In the genomic region with DNA sequence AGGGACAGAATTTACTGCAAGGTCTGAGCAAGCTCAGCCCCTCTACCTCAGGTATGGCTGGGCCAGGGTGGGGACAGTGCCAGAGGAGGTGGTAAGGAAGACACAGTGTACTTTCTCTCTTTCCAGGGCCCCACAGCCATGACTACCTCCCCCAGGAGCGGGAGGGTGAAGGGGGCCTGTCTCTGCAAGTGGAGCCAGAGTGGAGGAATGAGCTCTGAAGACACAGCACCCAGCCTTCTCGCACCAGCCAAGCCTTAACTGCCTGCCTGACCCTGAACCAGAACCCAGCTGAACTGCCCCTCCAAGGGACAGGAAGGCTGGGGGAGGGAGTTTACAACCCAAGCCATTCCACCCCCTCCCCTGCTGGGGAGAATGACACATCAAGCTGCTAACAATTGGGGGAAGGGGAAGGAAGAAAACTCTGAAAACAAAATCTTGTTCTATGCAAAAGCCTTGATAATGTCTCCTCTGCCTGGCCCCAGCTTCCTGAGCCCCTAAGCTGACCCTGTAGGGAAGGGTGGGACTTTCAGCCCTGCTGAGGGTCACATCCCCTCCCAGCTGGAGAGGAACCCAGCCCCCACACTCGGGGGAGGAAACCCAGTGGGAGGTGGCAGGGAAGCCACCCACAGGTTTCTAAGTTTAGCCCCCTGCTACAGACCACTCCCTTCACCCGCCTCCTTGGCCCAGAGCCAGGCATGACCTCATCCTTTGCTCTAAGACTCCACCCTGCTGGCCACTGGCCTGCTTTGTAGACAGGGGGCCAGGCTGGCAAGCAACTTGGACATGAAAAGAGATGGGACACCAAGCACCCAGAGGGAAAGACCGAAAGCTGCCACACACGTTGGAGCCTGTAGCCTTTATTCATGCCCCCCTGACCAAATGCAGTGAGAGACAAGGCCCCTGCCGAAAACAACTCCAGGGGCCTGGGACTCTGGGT, we compare ENCODE assay signal across 1 cellular context.
TF ChIP-seq lines count a peak whose summit lies in the region.

No MANE protein-coding gene starts in this region.

TF ChIP-seq in K562, 482 proteins besides CTCF, POLR2A, EP300 and RAD21 (continued from another document and continues in another):
- TF ChIP-seq POLR3A (IDR thresholded peaks at IDR 0.05; ENCODE audit: borderline replicate concordance, extremely low read depth, insufficient read depth, insufficient read length): no peak
- no peak for TF ChIP-seq ZNF551 (CRISPR knock-in tag; IDR thresholded peaks at IDR 0.05)
- TF ChIP-seq MCM5 (IDR thresholded peaks at IDR 0.05; ENCODE audit: low read depth): no peak
- TF ChIP-seq KDM2B (CRISPR knock-in tag; IDR thresholded peaks at IDR 0.05): no peak
- no peak for TF ChIP-seq DDX20 (tag; IDR thresholded peaks at IDR 0.05; ENCODE audit: low read depth)
- no peak for TF ChIP-seq HNRNPLL (IDR thresholded peaks at IDR 0.05; ENCODE audit: low read depth, low read length, poor library complexity, severe bottlenecking)
- TF ChIP-seq CHD1 (IDR thresholded peaks at IDR 0.05; ENCODE audit: low read length): no peak
- TF ChIP-seq CBX3 (IDR thresholded peaks at IDR 0.05; ENCODE audit: borderline replicate concordance in 1 of 2, low read length in 2 of 2): peak in 1 of 2 experiments; percentile 24; a peak in 1 of 3 replicates
- TF ChIP-seq HDAC8 (tag; IDR thresholded peaks at IDR 0.05): no peak
- TF ChIP-seq NCOA6 (IDR thresholded peaks at IDR 0.05): peak; percentile 82
- peak; percentile 96 for TF ChIP-seq GATAD2B (IDR thresholded peaks at IDR 0.05; ENCODE audit: borderline replicate concordance)
- TF ChIP-seq PML (IDR thresholded peaks at IDR 0.05; ENCODE audit: low read length): peak; percentile 30; the same call in 1 of the 2 replicates
- TF ChIP-seq ZNF561 (CRISPR knock-in tag; conservative IDR thresholded peaks at IDR 0.05): no peak
- TF ChIP-seq HDAC3 (IDR thresholded peaks at IDR 0.05; ENCODE audit: borderline replicate concordance, partially characterized antibody): no peak
- TF ChIP-seq ZNF354B (CRISPR knock-in tag; IDR thresholded peaks at IDR 0.05): no peak
- TF ChIP-seq GATAD2A (IDR thresholded peaks at IDR 0.05): peak; percentile 94
- TF ChIP-seq ZNF239 (CRISPR knock-in tag; IDR thresholded peaks at IDR 0.05): no peak; the same call in 1 of the 2 replicates
- TF ChIP-seq, protein P1, sequence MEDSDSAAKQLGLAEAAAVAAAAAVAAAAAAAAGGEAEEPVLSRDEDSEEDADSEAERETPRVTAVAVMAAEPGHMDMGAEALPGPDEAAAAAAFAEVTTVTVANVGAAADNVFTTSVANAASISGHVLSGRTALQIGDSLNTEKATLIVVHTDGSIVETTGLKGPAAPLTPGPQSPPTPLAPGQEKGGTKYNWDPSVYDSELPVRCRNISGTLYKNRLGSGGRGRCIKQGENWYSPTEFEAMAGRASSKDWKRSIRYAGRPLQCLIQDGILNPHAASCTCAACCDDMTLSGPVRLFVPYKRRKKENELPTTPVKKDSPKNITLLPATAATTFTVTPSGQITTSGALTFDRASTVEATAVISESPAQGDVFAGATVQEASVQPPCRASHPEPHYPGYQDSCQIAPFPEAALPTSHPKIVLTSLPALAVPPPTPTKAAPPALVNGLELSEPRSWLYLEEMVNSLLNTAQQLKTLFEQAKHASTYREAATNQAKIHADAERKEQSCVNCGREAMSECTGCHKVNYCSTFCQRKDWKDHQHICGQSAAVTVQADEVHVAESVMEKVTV (CRISPR knock-in tag; IDR thresholded peaks at IDR 0.05): 0 out of 2 replicates have a peak, but pooled peaks have one; percentile 13
- TF ChIP-seq ELF2 (CRISPR knock-in tag; IDR thresholded peaks at IDR 0.05): no peak; the same call in 1 of the 2 replicates
- TF ChIP-seq SPI1 (IDR thresholded peaks at IDR 0.05; ENCODE audit: borderline replicate concordance, low read depth, low read length): peak; percentile 72
- TF ChIP-seq BRF1 (IDR thresholded peaks at IDR 0.05; ENCODE audit: borderline replicate concordance, extremely low read depth, insufficient read length): no peak
- TF ChIP-seq CCAR2 (IDR thresholded peaks at IDR 0.05; ENCODE audit: low read depth, low read length): 0 out of 2 replicates have a peak, but pooled peaks have one; percentile 64
- TF ChIP-seq ZNF766 (CRISPR knock-in tag; conservative IDR thresholded peaks at IDR 0.05): 0 out of 2 replicates have a peak, but pooled peaks have one; percentile 15
- TF ChIP-seq, protein P2, sequence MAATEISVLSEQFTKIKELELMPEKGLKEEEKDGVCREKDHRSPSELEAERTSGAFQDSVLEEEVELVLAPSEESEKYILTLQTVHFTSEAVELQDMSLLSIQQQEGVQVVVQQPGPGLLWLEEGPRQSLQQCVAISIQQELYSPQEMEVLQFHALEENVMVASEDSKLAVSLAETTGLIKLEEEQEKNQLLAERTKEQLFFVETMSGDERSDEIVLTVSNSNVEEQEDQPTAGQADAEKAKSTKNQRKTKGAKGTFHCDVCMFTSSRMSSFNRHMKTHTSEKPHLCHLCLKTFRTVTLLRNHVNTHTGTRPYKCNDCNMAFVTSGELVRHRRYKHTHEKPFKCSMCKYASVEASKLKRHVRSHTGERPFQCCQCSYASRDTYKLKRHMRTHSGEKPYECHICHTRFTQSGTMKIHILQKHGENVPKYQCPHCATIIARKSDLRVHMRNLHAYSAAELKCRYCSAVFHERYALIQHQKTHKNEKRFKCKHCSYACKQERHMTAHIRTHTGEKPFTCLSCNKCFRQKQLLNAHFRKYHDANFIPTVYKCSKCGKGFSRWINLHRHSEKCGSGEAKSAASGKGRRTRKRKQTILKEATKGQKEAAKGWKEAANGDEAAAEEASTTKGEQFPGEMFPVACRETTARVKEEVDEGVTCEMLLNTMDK (IDR thresholded peaks at IDR 0.05; ENCODE audit: borderline replicate concordance, insufficient read depth, low read depth, low read length, poor library complexity, severe bottlenecking): peak; percentile 15
- 0 out of 2 replicates have a peak, but pooled peaks have one; percentile 56 for TF ChIP-seq KHSRP (IDR thresholded peaks at IDR 0.05)
- TF ChIP-seq USF2 (CRISPR knock-in tag; IDR thresholded peaks at IDR 0.05): no peak
- TF ChIP-seq, protein P3, sequence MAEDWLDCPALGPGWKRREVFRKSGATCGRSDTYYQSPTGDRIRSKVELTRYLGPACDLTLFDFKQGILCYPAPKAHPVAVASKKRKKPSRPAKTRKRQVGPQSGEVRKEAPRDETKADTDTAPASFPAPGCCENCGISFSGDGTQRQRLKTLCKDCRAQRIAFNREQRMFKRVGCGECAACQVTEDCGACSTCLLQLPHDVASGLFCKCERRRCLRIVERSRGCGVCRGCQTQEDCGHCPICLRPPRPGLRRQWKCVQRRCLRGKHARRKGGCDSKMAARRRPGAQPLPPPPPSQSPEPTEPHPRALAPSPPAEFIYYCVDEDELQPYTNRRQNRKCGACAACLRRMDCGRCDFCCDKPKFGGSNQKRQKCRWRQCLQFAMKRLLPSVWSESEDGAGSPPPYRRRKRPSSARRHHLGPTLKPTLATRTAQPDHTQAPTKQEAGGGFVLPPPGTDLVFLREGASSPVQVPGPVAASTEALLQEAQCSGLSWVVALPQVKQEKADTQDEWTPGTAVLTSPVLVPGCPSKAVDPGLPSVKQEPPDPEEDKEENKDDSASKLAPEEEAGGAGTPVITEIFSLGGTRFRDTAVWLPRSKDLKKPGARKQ (CRISPR knock-in tag; IDR thresholded peaks at IDR 0.05): no peak
- TF ChIP-seq ZBTB33 (CRISPR knock-in tag; IDR thresholded peaks at IDR 0.05): peak; percentile 32; the same call in 1 of the 2 replicates
- TF ChIP-seq CHCHD3 (CRISPR knock-in tag; IDR thresholded peaks at IDR 0.05): no peak
- peak; percentile 52 for TF ChIP-seq JUNB (CRISPR knock-in tag; conservative IDR thresholded peaks at IDR 0.05)
- peak; percentile 84 for TF ChIP-seq ZNF740 (CRISPR knock-in tag; IDR thresholded peaks at IDR 0.05)
- peak in 1 of 2 experiments; percentile 69; a peak in 2 of 4 replicates for TF ChIP-seq ZNF740 (tag; IDR thresholded peaks at IDR 0.05)
- TF ChIP-seq PRMT5 (CRISPR knock-in tag; IDR thresholded peaks at IDR 0.05): no peak
- TF ChIP-seq TGIF2 (CRISPR knock-in tag; IDR thresholded peaks at IDR 0.05): no peak
- TF ChIP-seq MEF2D (tag; conservative IDR thresholded peaks at IDR 0.05; ENCODE audit: low read depth): peak; percentile 100
- TF ChIP-seq HDAC1 (IDR thresholded peaks at IDR 0.05): peak in 1 of 2 experiments; percentile 89; a peak in 2 of 4 replicates
- peak; percentile 95 for TF ChIP-seq FOSL1 (tag; conservative IDR thresholded peaks at IDR 0.05)
- peak; percentile 74 for TF ChIP-seq FOXM1 (IDR thresholded peaks at IDR 0.05; ENCODE audit: low read depth)
- 0 out of 2 replicates have a peak, but pooled peaks have one; percentile 61 for TF ChIP-seq FOXM1 (CRISPR knock-in tag; IDR thresholded peaks at IDR 0.05; ENCODE audit: low read depth)
- TF ChIP-seq ZNF274 (IDR thresholded peaks at IDR 0.05; ENCODE audit: borderline replicate concordance, low read depth, low read length): no peak
- 0 out of 2 replicates have a peak, but pooled peaks have one; percentile 46 for TF ChIP-seq ELF4 (CRISPR knock-in tag; IDR thresholded peaks at IDR 0.05)
- TF ChIP-seq PURB (CRISPR knock-in tag; IDR thresholded peaks at IDR 0.05; ENCODE audit: low read depth): no peak
- peak; percentile 98 for TF ChIP-seq POLR2AphosphoS2 (IDR thresholded peaks at IDR 0.05; ENCODE audit: low read length)
- 0 out of 2 replicates have a peak, but pooled peaks have one; percentile 1 for TF ChIP-seq SMC3 (conservative IDR thresholded peaks at IDR 0.05; ENCODE audit: insufficient read depth, low read depth, low read length)
- TF ChIP-seq PPARD (CRISPR knock-in tag; IDR thresholded peaks at IDR 0.05): no peak
- TF ChIP-seq CTBP1 (IDR thresholded peaks at IDR 0.05; ENCODE audit: borderline replicate concordance): peak; percentile 78
- TF ChIP-seq FOXJ3 (CRISPR knock-in tag; IDR thresholded peaks at IDR 0.05): no peak
- no peak for TF ChIP-seq EZH2 (IDR thresholded peaks at IDR 0.05; ENCODE audit: borderline replicate concordance, low read depth, low read length)
- no peak for TF ChIP-seq ZNF232 (CRISPR knock-in tag; IDR thresholded peaks at IDR 0.05)
- no peak for TF ChIP-seq MXI1 (IDR thresholded peaks at IDR 0.05; ENCODE audit: low read depth, low read length)
- TF ChIP-seq MIER1 (IDR thresholded peaks at IDR 0.05; ENCODE audit: low read depth): 0 out of 2 replicates have a peak, but pooled peaks have one; percentile 3
- TF ChIP-seq ZKSCAN3 (CRISPR knock-in tag; IDR thresholded peaks at IDR 0.05): no peak
- no peak for TF ChIP-seq U2AF1 (optimal IDR thresholded peaks at IDR 0.05; ENCODE audit: low read depth, low read length)
- peak; percentile 96 for TF ChIP-seq KLF16 (IDR thresholded peaks at IDR 0.05)
- peak; percentile 88 for TF ChIP-seq CC2D1A (IDR thresholded peaks at IDR 0.05)
- TF ChIP-seq, protein P4, sequence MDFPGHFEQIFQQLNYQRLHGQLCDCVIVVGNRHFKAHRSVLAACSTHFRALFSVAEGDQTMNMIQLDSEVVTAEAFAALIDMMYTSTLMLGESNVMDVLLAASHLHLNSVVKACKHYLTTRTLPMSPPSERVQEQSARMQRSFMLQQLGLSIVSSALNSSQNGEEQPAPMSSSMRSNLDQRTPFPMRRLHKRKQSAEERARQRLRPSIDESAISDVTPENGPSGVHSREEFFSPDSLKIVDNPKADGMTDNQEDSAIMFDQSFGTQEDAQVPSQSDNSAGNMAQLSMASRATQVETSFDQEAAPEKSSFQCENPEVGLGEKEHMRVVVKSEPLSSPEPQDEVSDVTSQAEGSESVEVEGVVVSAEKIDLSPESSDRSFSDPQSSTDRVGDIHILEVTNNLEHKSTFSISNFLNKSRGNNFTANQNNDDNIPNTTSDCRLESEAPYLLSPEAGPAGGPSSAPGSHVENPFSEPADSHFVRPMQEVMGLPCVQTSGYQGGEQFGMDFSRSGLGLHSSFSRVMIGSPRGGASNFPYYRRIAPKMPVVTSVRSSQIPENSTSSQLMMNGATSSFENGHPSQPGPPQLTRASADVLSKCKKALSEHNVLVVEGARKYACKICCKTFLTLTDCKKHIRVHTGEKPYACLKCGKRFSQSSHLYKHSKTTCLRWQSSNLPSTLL (IDR thresholded peaks at IDR 0.05): no peak
